Comparison of ENCODE assay signal across 17 cellular contexts in the genomic region with DNA sequence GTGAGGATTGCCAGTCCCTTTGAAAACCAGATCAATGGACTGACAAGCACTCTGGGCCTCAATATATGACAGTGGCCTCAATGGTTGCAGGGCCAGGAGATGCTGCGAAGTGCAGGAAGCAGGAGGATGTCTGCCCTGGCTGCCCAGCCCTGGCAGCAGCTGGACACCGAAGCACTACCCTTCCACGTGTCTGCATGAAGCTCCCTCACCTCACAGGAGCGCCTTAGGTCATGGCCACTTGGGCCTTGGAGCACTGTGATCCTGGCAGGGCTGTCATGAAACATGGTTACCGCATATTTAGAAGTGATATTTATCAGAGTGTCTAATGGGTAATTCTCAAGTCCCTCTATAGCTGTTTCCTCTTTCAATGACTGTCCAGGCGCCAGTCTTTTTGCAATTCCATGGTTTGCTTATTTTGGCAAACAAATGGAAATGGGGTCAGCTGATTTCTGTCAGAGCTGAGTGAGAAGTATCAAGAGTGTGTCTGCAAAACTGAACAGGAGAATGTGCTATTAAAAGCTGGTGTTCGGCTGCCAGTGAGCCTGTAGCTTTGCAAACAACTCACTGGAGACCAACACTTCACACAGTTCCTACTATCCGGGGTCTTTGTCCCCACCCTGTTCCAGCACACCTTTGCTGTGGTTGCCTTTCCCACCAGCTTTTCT.
"Had no signal": no experiment of that assay in that cellular context is flagged by ENCODE, and none has a peak within 500 bp of the region (broad histone marks: within the 10 kb centered on the region; RNA-seq: fewer than 3 reads in every experiment).

No MANE protein-coding gene starts in this region.

- H3K4me1 ChIP-seq: parathyroid adenoma, tibial nerve, vagina had no signal

- H3K9me3 ChIP-seq: vagina had no signal

- H3K36me3 ChIP-seq: tibial nerve, vagina had no signal

- H3K27me3 ChIP-seq: tibial nerve, vagina had no signal

- H3K27ac ChIP-seq: parathyroid adenoma, tibial nerve, vagina had no signal

- H2AFZ ChIP-seq: parathyroid adenoma had no signal

- DNase-seq: activated CD4-positive, alpha-beta T cell treated with anti-CD3 and anti-CD28 coated beads for 1 hour; activated CD4-positive, alpha-beta T cell treated with anti-CD3 and anti-CD28 coated beads, Interleukin-2, amount 50 U/mL, for 48 hours; activated naive CD4-positive, alpha-beta T cell treated with Interleukin-2 at 50 U/mL for 16 hours; aorta; cerebellar nuclear complex; effector memory CD4-positive, alpha-beta T cell; foreskin fibroblast; glutamatergic neuron; immature natural killer cell; left colon; naive thymus-derived CD4-positive, alpha-beta T cell; stimulated activated CD4-positive, alpha-beta T cell treated with anti-CD3 and anti-CD28 coated beads, Interleukin-2, amount 100 ng/mL, for 48 hours had no signal

- H3K79me2 ChIP-seq: parathyroid adenoma had no signal

- H3K9ac ChIP-seq: parathyroid adenoma had no signal

- H3K4me3 ChIP-seq: tibial nerve, vagina had no signal

- ATAC-seq: activated T-helper 17 cell treated with anti-CD3 and anti-CD28 coated beads, Interleukin-2, amount 50 U/mL, for 72 hours; left colon; naive thymus-derived CD4-positive, alpha-beta T cell; stimulated activated memory B cell treated with anti-CD40 and anti-IgM and Interleukin-4, amounts not matched to agents 10 μg/mL and 1 μg/mL and 100 μg/mL, for 72 hours had no signal
